22 cellular contexts compared by ENCODE assay signal in genomic region chr16:3408561-3409197, GRCh38. TPM values are rescaled to one million over a fixed set of nuclear protein-coding genes. Genes with fewer than 3 reads are reported as not detected.
A peak's percentile ranks its signal among the peaks of the same experiment; 100 is the strongest.
DNase-seq lines count a peak whose midpoint lies in the region; ATAC-seq, FAIRE-seq and TF ChIP-seq lines count a peak whose summit lies in the region.
"Had no signal": no experiment of that assay in that cellular context is flagged by ENCODE, and none has a peak within 500 bp of the region (broad histone marks: within the 10 kb centered on the region; RNA-seq: fewer than 3 reads in every experiment).

No MANE protein-coding gene starts in this region.

- H3K79me2 ChIP-seq in HepG2 (ENCODE audit: insufficient read depth, low read length): peaks cover under 1% of the 10 kb centered on the region

- H3K4me1 ChIP-seq in HepG2 (ENCODE audit: insufficient read depth, low read length) (peaks cover 7% of the 10 kb centered on the region), right lobe of liver (no peaks in the 10 kb centered on the region), muscle layer of colon (ENCODE audit: insufficient read depth, low read length) (peaks cover 7% of the 10 kb centered on the region)
- H3K4me1 ChIP-seq: SJCRH30 had no signal

- CTCF ChIA-PET in HepG2 (lab: Yijun Ruan, JAX; ENCODE audit: low intra/inter-chr PET ratio, low total read pairs): no interaction called here

- no peak for TF ChIP-seq RAD21 in HepG2 (CRISPR knock-in tag; IDR thresholded peaks at IDR 0.05)

- TF ChIP-seq POLR2A in HepG2 (IDR thresholded peaks at IDR 0.05; ENCODE audit: insufficient read depth in 1 of 2, low read depth in 2 of 2, low read length in 2 of 2): no peak
- no peak for TF ChIP-seq POLR2A in right lobe of liver (IDR thresholded peaks at IDR 0.05)

- H4K20me1 ChIP-seq in HepG2 (ENCODE audit: insufficient read depth, low read length): no peaks in the 10 kb centered on the region

- DNase-seq in HepG2 (ENCODE audit: low spot score) (no peak), right lobe of liver (no peak), coronary artery (ENCODE audit: low spot score) (no peak), G401 (ENCODE audit: low spot score) (no peak), cerebellar nuclear complex (lab: John Stamatoyannopoulos, UW) (no peak), foreskin fibroblast (no peak)
- DNase-seq in stimulated activated naive CD4-positive, alpha-beta T cell (lab: John Stamatoyannopoulos, UW): no peak
- DNase-seq: DMS153, HCEC 1CT, NCI-H1048, NCI-H1436 treated with DMSO at 0.1 percent for 48 hours, NCI-H2029 treated with DMSO at 0.1 percent for 48 hours, NCI-H2171 treated with DMSO at 0.1 percent for 48 hours, NCI-H82, PC-3, SJCRH30 had no signal

- POLR2A ChIA-PET in HepG2 (lab: Yijun Ruan, JAX): no interaction called here

- in situ Hi-C loops in HepG2 (cut with HindIII; ENCODE audit: extremely low pct_ligation_motif_present, low pct_unique_long_range_greater_than_20kb) (no loop called here), G401 (cut with HindIII; ENCODE audit: low sequenced_read_pairs) (no loop called here)

- no peak overlapping the region for H3K4me2 ChIP-seq in HepG2 (ENCODE audit: low read depth, low read length)
- H3K4me2 ChIP-seq: KMS-11 had no signal

- FAIRE-seq in HepG2 (lab: Jason Lieb, UNC): no peak

- 96% methylated on average over 12 of the region's 12 CpGs for WGBS in HepG2 (ENCODE audit: low lambda C conversion rate)
- 99% methylated on average over 10 of the region's 12 CpGs for whole genome bisulfite sequencing in right lobe of liver (ENCODE audit: insufficient coverage, low coverage, low lambda C conversion rate, missing lambda C conversion rate)

- no peak overlapping the region for H3K9ac ChIP-seq in HepG2 (ENCODE audit: insufficient read depth, low read depth, low read length)
- H3K9ac ChIP-seq in muscle layer of colon (ENCODE audit: low read length): no peak overlapping the region
- H3K9ac ChIP-seq: KMS-11 had no signal

- no peak overlapping the region for H2AFZ ChIP-seq in HepG2 (ENCODE audit: low read length)

- H3K27ac ChIP-seq in HepG2 (ENCODE audit: extremely low read length, insufficient read depth, low read length) (no peak overlapping the region), right lobe of liver (no peak overlapping the region), coronary artery (no peak overlapping the region), muscle layer of colon (ENCODE audit: low read depth, low read length) (no peak overlapping the region)
- H3K27ac ChIP-seq: C4-2B, KMS-11, SJCRH30 had no signal

- no TSS peak for BruUV-seq in HepG2 (replicated peaks; lab: Mats Ljungman, UMichigan)

- TF ChIP-seq CTCF in HepG2 (CRISPR knock-in tag; IDR thresholded peaks at IDR 0.05) (no peak), right lobe of liver (IDR thresholded peaks at IDR 0.05) (no peak), coronary artery (IDR thresholded peaks at IDR 0.05) (no peak), foreskin fibroblast (IDR thresholded peaks at IDR 0.05; ENCODE audit: low read depth, low read length) (no peak)

- H3K36me3 ChIP-seq in HepG2 (replicated peaks in 1 of 2; ENCODE audit: control insufficient read depth in 1 of 2, insufficient read depth in 2 of 2, low read length in 2 of 2): peaks cover 3 to 33% of the 10 kb centered on the region in 2 experiments; a peak in 4 of 5 replicates
- peaks cover 0 to 37% (median 6%) of the 10 kb centered on the region in 4 donors for H3K36me3 ChIP-seq in right lobe of liver
- peaks cover 61% of the 10 kb centered on the region for H3K36me3 ChIP-seq in muscle layer of colon (ENCODE audit: insufficient read depth, low read length)

- intact Hi-C loops in HepG2 (cut with micrococcal nuclease; ENCODE audit: unreplicated experiment): loop anchor here (10.0 kb wide), 1 partner anchor 86 kb away; the partner anchor contains the start of gene C16orf90
- intact Hi-C loops in right lobe of liver (cut with DNase I): no loop called here

- no peak for TF ChIP-seq EP300 in HepG2 (IDR thresholded peaks at IDR 0.05; ENCODE audit: low read depth in 2 of 2, low read length in 2 of 2)
- TF ChIP-seq EP300 in HepG2 (CRISPR knock-in tag; IDR thresholded peaks at IDR 0.05; ENCODE audit: borderline replicate concordance): no peak

- no peaks in the 10 kb centered on the region for H3K27me3 ChIP-seq in HepG2 (ENCODE audit: control insufficient read depth in 1 of 2, insufficient read depth in 2 of 2, low read length in 2 of 2)
- H3K27me3 ChIP-seq in right lobe of liver: no peaks in the 10 kb centered on the region
- H3K27me3 ChIP-seq in muscle layer of colon (ENCODE audit: control insufficient read depth in 1 of 2, insufficient read depth in 2 of 2, low read length in 2 of 2): no peaks in the 10 kb centered on the region
- H3K27me3 ChIP-seq: SJCRH30 had no signal

- no peaks in the 10 kb centered on the region for H3K9me3 ChIP-seq in HepG2 (ENCODE audit: low read length)
- peaks cover 6 to 41% (median 28%) of the 10 kb centered on the region in 4 donors for H3K9me3 ChIP-seq in right lobe of liver
- peaks cover 60% of the 10 kb centered on the region for H3K9me3 ChIP-seq in muscle layer of colon (ENCODE audit: low read length)

- H3K4me3 ChIP-seq in HepG2 (replicated peaks in 1 of 3; ENCODE audit: insufficient read depth in 1 of 3, low read depth in 2 of 3, low read length in 3 of 3) (no peak overlapping the region), right lobe of liver (no peak overlapping the region), coronary artery (peak overlapping the region; percentile 22), muscle layer of colon (ENCODE audit: low read depth in 1 of 2, low read length in 2 of 2) (peak overlapping the region; percentile 12 to 49), foreskin fibroblast (ENCODE audit: low read depth in 1 of 2, low read length in 2 of 2) (no peak overlapping the region)
- H3K4me3 ChIP-seq: SJCRH30 had no signal

- ATAC-seq in HepG2: no peak
- no peak for ATAC-seq in right lobe of liver
- ATAC-seq: PC-3 had no signal

RNA-seq across cellular contexts. Expression of gene ZNF174, which starts 7.7 kb away (rescaled TPM):
- total RNA-seq in HepG2 (2016; rRNA removed; fragmentation: Illumina TruSeq; extraction: Trizol): 10.0 and 10.6 TPM in 2 replicates
- 2.3 and 2.9 TPM in 2 replicates for total RNA-seq in HepG2 (2016; cell fraction: cytosol; rRNA removed; fragmentation: Illumina TruSeq; extraction: Trizol; ENCODE audit: low read depth)
- 8.6 and 9.8 TPM in 2 replicates for total RNA-seq in HepG2 (2016; cell fraction: insoluble cytoplasmic fraction; rRNA removed; fragmentation: Illumina TruSeq; extraction: Trizol)
- total RNA-seq in HepG2 (2016; cell fraction: membrane; rRNA removed; fragmentation: Illumina TruSeq; extraction: Trizol): 5.3 and 6.9 TPM in 2 replicates
- 7.5 and 7.9 TPM in 2 replicates for total RNA-seq in HepG2 (2016; cell fraction: nucleus; rRNA removed; fragmentation: Illumina TruSeq; extraction: Trizol)
- polyA plus RNA-seq in HepG2 (2011; rRNA removed): 7.6 and 8.3 TPM in 2 replicates
- polyA plus RNA-seq in HepG2 (2011; cell fraction: cytosol; rRNA removed): 6.7 and 7.2 TPM in 2 replicates
- 10.2 and 10.4 TPM in 2 replicates for polyA plus RNA-seq in HepG2 (2011; cell fraction: nucleus; rRNA removed)
- polyA plus RNA-seq in HepG2 (2012): 5.3 and 5.5 TPM in 2 replicates
- 1.2 and 1.5 TPM in 2 replicates for polyA plus RNA-seq in HepG2 (2016; cell fraction: cytosol; fragmentation: Illumina TruSeq; extraction: Trizol; ENCODE audit: low read depth)
- polyA plus RNA-seq in HepG2 (2016; cell fraction: insoluble cytoplasmic fraction; fragmentation: Illumina TruSeq; extraction: Trizol; ENCODE audit: low read depth): 13.0 and 14.1 TPM in 2 replicates
- 3.8 and 5.6 TPM in 2 replicates for polyA plus RNA-seq in HepG2 (2016; cell fraction: membrane; fragmentation: Illumina TruSeq; extraction: Trizol; ENCODE audit: low read depth)
- 11.0 and 12.3 TPM in 2 replicates for polyA plus RNA-seq in HepG2 (2016; cell fraction: nucleus; fragmentation: Illumina TruSeq; extraction: Trizol; ENCODE audit: insufficient read depth, low read depth)
- polyA minus RNA-seq in HepG2 (2011; rRNA and poly(A)+ RNA removed; ENCODE audit: low replicate concordance): 8.0 and 11.1 TPM in 2 replicates
- 4.4 and 4.9 TPM in 2 replicates for polyA minus RNA-seq in HepG2 (2011; cell fraction: cytosol; rRNA and poly(A)+ RNA removed)
- 12.1 and 13.3 TPM in 2 replicates for polyA minus RNA-seq in HepG2 (2011; cell fraction: nucleus; rRNA and poly(A)+ RNA removed)
- total RNA-seq in right lobe of liver: 1 to 10 TPM; 3.4 to 5.3 (median 4.1) TPM
- 20.0 and 26.6 TPM in 2 replicates for total RNA-seq in G401 (2014; rRNA removed; shearing (Covaris generic))

RNA-seq across cellular contexts. Expression of gene ZSCAN32, which starts 7.9 kb away (rescaled TPM):
- total RNA-seq in HepG2 (2016; rRNA removed; fragmentation: Illumina TruSeq; extraction: Trizol): 10.7 and 11.7 TPM in 2 replicates
- 2.3 and 3.2 TPM in 2 replicates for total RNA-seq in HepG2 (2016; cell fraction: cytosol; rRNA removed; fragmentation: Illumina TruSeq; extraction: Trizol; ENCODE audit: low read depth)
- total RNA-seq in HepG2 (2016; cell fraction: insoluble cytoplasmic fraction; rRNA removed; fragmentation: Illumina TruSeq; extraction: Trizol): 9.4 and 11.1 TPM in 2 replicates
- 5.1 and 5.2 TPM in 2 replicates for total RNA-seq in HepG2 (2016; cell fraction: membrane; rRNA removed; fragmentation: Illumina TruSeq; extraction: Trizol)
- total RNA-seq in HepG2 (2016; cell fraction: nucleus; rRNA removed; fragmentation: Illumina TruSeq; extraction: Trizol): 9.8 and 14.8 TPM in 2 replicates
- 12.7 and 12.8 TPM in 2 replicates for polyA plus RNA-seq in HepG2 (2011; rRNA removed)
- 7.3 and 9.2 TPM in 2 replicates for polyA plus RNA-seq in HepG2 (2011; cell fraction: cytosol; rRNA removed)
- 15.9 and 17.9 TPM in 2 replicates for polyA plus RNA-seq in HepG2 (2011; cell fraction: nucleus; rRNA removed)
- 6.2 and 6.7 TPM in 2 replicates for polyA plus RNA-seq in HepG2 (2012)
- polyA plus RNA-seq in HepG2 (2016; cell fraction: cytosol; fragmentation: Illumina TruSeq; extraction: Trizol; ENCODE audit: low read depth): 1.1 and 1.4 TPM in 2 replicates
- polyA plus RNA-seq in HepG2 (2016; cell fraction: insoluble cytoplasmic fraction; fragmentation: Illumina TruSeq; extraction: Trizol; ENCODE audit: low read depth): 10.6 and 10.7 TPM in 2 replicates
- polyA plus RNA-seq in HepG2 (2016; cell fraction: membrane; fragmentation: Illumina TruSeq; extraction: Trizol; ENCODE audit: low read depth): 3.4 and 3.7 TPM in 2 replicates
- polyA plus RNA-seq in HepG2 (2016; cell fraction: nucleus; fragmentation: Illumina TruSeq; extraction: Trizol; ENCODE audit: insufficient read depth, low read depth): 19.5 and 20.4 TPM in 2 replicates
- 6.7 and 9.9 TPM in 2 replicates for polyA minus RNA-seq in HepG2 (2011; rRNA and poly(A)+ RNA removed; ENCODE audit: low replicate concordance)
- polyA minus RNA-seq in HepG2 (2011; cell fraction: cytosol; rRNA and poly(A)+ RNA removed): 3.4 and 4.0 TPM in 2 replicates
- polyA minus RNA-seq in HepG2 (2011; cell fraction: nucleus; rRNA and poly(A)+ RNA removed): 7.9 and 12.7 TPM in 2 replicates
- total RNA-seq in right lobe of liver: 1 to 10 TPM; 5.0 to 7.5 (median 5.6) TPM
- total RNA-seq in G401 (2014; rRNA removed; shearing (Covaris generic)): 30.4 and 31.3 TPM in 2 replicates

RNA-seq across cellular contexts. Expression of gene ZNF597, which starts 34.6 kb away (rescaled TPM):
- total RNA-seq in HepG2 (2016; rRNA removed; fragmentation: Illumina TruSeq; extraction: Trizol) (2.4 and 3.8 TPM in 2 replicates), right lobe of liver (1 to 10 TPM in 3 of 6 experiments, under 1 TPM in 3; 0.86 to 1.7 (median 1.1) TPM)
- total RNA-seq in HepG2 (2016; cell fraction: cytosol; rRNA removed; fragmentation: Illumina TruSeq; extraction: Trizol; ENCODE audit: low read depth): 0.40 and 0.53 TPM in 2 replicates
- 2.5 and 3.4 TPM in 2 replicates for total RNA-seq in HepG2 (2016; cell fraction: insoluble cytoplasmic fraction; rRNA removed; fragmentation: Illumina TruSeq; extraction: Trizol)
- 1.6 and 1.7 TPM in 2 replicates for total RNA-seq in HepG2 (2016; cell fraction: membrane; rRNA removed; fragmentation: Illumina TruSeq; extraction: Trizol)
- total RNA-seq in HepG2 (2016; cell fraction: nucleus; rRNA removed; fragmentation: Illumina TruSeq; extraction: Trizol): 3.2 and 3.5 TPM in 2 replicates
- 1.2 and 1.3 TPM in 2 replicates for polyA plus RNA-seq in HepG2 (2011; rRNA removed)
- 0.58 and 0.96 TPM in 2 replicates for polyA plus RNA-seq in HepG2 (2011; cell fraction: cytosol; rRNA removed)
- 1.4 and 1.8 TPM in 2 replicates for polyA plus RNA-seq in HepG2 (2011; cell fraction: nucleus; rRNA removed)
- 1.4 TPM in 2 replicates for polyA plus RNA-seq in HepG2 (2012)
- polyA plus RNA-seq in HepG2 (2016; cell fraction: cytosol; fragmentation: Illumina TruSeq; extraction: Trizol; ENCODE audit: low read depth): 0.08 and 0.10 TPM in 2 replicates
- 2.1 and 2.4 TPM in 2 replicates for polyA plus RNA-seq in HepG2 (2016; cell fraction: insoluble cytoplasmic fraction; fragmentation: Illumina TruSeq; extraction: Trizol; ENCODE audit: low read depth)
- 0.49 and 0.58 TPM in 2 replicates for polyA plus RNA-seq in HepG2 (2016; cell fraction: membrane; fragmentation: Illumina TruSeq; extraction: Trizol; ENCODE audit: low read depth)
- 3.1 and 3.4 TPM in 2 replicates for polyA plus RNA-seq in HepG2 (2016; cell fraction: nucleus; fragmentation: Illumina TruSeq; extraction: Trizol; ENCODE audit: insufficient read depth, low read depth)
- 1.1 and 1.7 TPM in 2 replicates for polyA minus RNA-seq in HepG2 (2011; rRNA and poly(A)+ RNA removed; ENCODE audit: low replicate concordance)
- 1.2 and 1.8 TPM in 2 replicates for polyA minus RNA-seq in HepG2 (2011; cell fraction: cytosol; rRNA and poly(A)+ RNA removed)
- polyA minus RNA-seq in HepG2 (2011; cell fraction: nucleus; rRNA and poly(A)+ RNA removed): 3.9 and 5.2 TPM in 2 replicates
- total RNA-seq in G401 (2014; rRNA removed; shearing (Covaris generic)): 0.18 and 0.61 TPM in 2 replicates
- total RNA-seq: PC-3 had no signal

RNA-seq across cellular contexts. Expression of gene NAA60, which starts 34.8 kb away (rescaled TPM):
- total RNA-seq in HepG2 (2016; rRNA removed; fragmentation: Illumina TruSeq; extraction: Trizol) (14.7 and 16.9 TPM in 2 replicates), right lobe of liver (10 to 100 TPM; 25.0 to 46.6 (median 30.8) TPM)
- total RNA-seq in HepG2 (2016; cell fraction: cytosol; rRNA removed; fragmentation: Illumina TruSeq; extraction: Trizol; ENCODE audit: low read depth): 13.0 and 15.0 TPM in 2 replicates
- 13.7 and 14.1 TPM in 2 replicates for total RNA-seq in HepG2 (2016; cell fraction: insoluble cytoplasmic fraction; rRNA removed; fragmentation: Illumina TruSeq; extraction: Trizol)
- total RNA-seq in HepG2 (2016; cell fraction: membrane; rRNA removed; fragmentation: Illumina TruSeq; extraction: Trizol): 21.1 and 21.2 TPM in 2 replicates
- 17.3 and 20.1 TPM in 2 replicates for total RNA-seq in HepG2 (2016; cell fraction: nucleus; rRNA removed; fragmentation: Illumina TruSeq; extraction: Trizol)
- polyA plus RNA-seq in HepG2 (2011; rRNA removed): 29.9 and 32.0 TPM in 2 replicates
- 19.5 and 30.9 TPM in 2 replicates for polyA plus RNA-seq in HepG2 (2011; cell fraction: cytosol; rRNA removed)
- polyA plus RNA-seq in HepG2 (2011; cell fraction: nucleus; rRNA removed): 47.2 and 62.5 TPM in 2 replicates
- polyA plus RNA-seq in HepG2 (2012): 44.9 and 50.3 TPM in 2 replicates
- 21.5 and 26.6 TPM in 2 replicates for polyA plus RNA-seq in HepG2 (2016; cell fraction: cytosol; fragmentation: Illumina TruSeq; extraction: Trizol; ENCODE audit: low read depth)
- 42.7 and 56.8 TPM in 2 replicates for polyA plus RNA-seq in HepG2 (2016; cell fraction: insoluble cytoplasmic fraction; fragmentation: Illumina TruSeq; extraction: Trizol; ENCODE audit: low read depth)
- 47.4 and 51.4 TPM in 2 replicates for polyA plus RNA-seq in HepG2 (2016; cell fraction: membrane; fragmentation: Illumina TruSeq; extraction: Trizol; ENCODE audit: low read depth)
- polyA plus RNA-seq in HepG2 (2016; cell fraction: nucleus; fragmentation: Illumina TruSeq; extraction: Trizol; ENCODE audit: insufficient read depth, low read depth): 68.2 and 80.3 TPM in 2 replicates
- 16.6 and 30.8 TPM in 2 replicates for polyA minus RNA-seq in HepG2 (2011; rRNA and poly(A)+ RNA removed; ENCODE audit: low replicate concordance)
- polyA minus RNA-seq in HepG2 (2011; cell fraction: cytosol; rRNA and poly(A)+ RNA removed): 13.0 and 19.4 TPM in 2 replicates
- 26.0 and 27.7 TPM in 2 replicates for polyA minus RNA-seq in HepG2 (2011; cell fraction: nucleus; rRNA and poly(A)+ RNA removed)
- 5.2 and 35.3 TPM in 2 replicates for total RNA-seq in G401 (2014; rRNA removed; shearing (Covaris generic))

RNA-seq across cellular contexts. Expression of gene OR2C1, which starts 53.0 kb away (rescaled TPM):
- total RNA-seq in HepG2 (2016; rRNA removed; fragmentation: Illumina TruSeq; extraction: Trizol) (not detected in 2 replicates), right lobe of liver (under 1 TPM in 1 of 6 experiments, not detected in 5; 0.49 TPM)
- total RNA-seq in HepG2 (2016; cell fraction: cytosol; rRNA removed; fragmentation: Illumina TruSeq; extraction: Trizol; ENCODE audit: low read depth): not detected in 2 replicates
- total RNA-seq in HepG2 (2016; cell fraction: insoluble cytoplasmic fraction; rRNA removed; fragmentation: Illumina TruSeq; extraction: Trizol): not detected in 2 replicates
- not detected in 2 replicates for total RNA-seq in HepG2 (2016; cell fraction: membrane; rRNA removed; fragmentation: Illumina TruSeq; extraction: Trizol)
- total RNA-seq in HepG2 (2016; cell fraction: nucleus; rRNA removed; fragmentation: Illumina TruSeq; extraction: Trizol): not detected in 2 replicates
- polyA plus RNA-seq in HepG2 (2011; rRNA removed): not detected in 2 replicates
- not detected in 2 replicates for polyA plus RNA-seq in HepG2 (2011; cell fraction: cytosol; rRNA removed)
- not detected in 2 replicates for polyA plus RNA-seq in HepG2 (2011; cell fraction: nucleus; rRNA removed)
- not detected in 2 replicates for polyA plus RNA-seq in HepG2 (2012)
- polyA plus RNA-seq in HepG2 (2016; cell fraction: cytosol; fragmentation: Illumina TruSeq; extraction: Trizol; ENCODE audit: low read depth): not detected in 2 replicates
- not detected in 2 replicates for polyA plus RNA-seq in HepG2 (2016; cell fraction: insoluble cytoplasmic fraction; fragmentation: Illumina TruSeq; extraction: Trizol; ENCODE audit: low read depth)
- not detected in 2 replicates for polyA plus RNA-seq in HepG2 (2016; cell fraction: membrane; fragmentation: Illumina TruSeq; extraction: Trizol; ENCODE audit: low read depth)
- not detected in 2 replicates for polyA plus RNA-seq in HepG2 (2016; cell fraction: nucleus; fragmentation: Illumina TruSeq; extraction: Trizol; ENCODE audit: insufficient read depth, low read depth)
- 0.09 TPM in 1 of 2 replicates, not detected in the other for polyA minus RNA-seq in HepG2 (2011; rRNA and poly(A)+ RNA removed; ENCODE audit: low replicate concordance)
- not detected in 2 replicates for polyA minus RNA-seq in HepG2 (2011; cell fraction: cytosol; rRNA and poly(A)+ RNA removed)
- not detected in 2 replicates for polyA minus RNA-seq in HepG2 (2011; cell fraction: nucleus; rRNA and poly(A)+ RNA removed)
- not detected in 2 replicates for total RNA-seq in G401 (2014; rRNA removed; shearing (Covaris generic))
- total RNA-seq: A172, M059J, NCI-H460, PC-3, SJCRH30 had no signal

Comparison
In these comparisons a context has a peak if more than half of its experiments do, and no peak if none do; other contexts are left out.
1. H3K4me3 ChIP-seq: peak in coronary artery (single experiment) and muscle layer of colon (2 of 2); none in HepG2 (0 of 3), right lobe of liver (0 of 3) and foreskin fibroblast (0 of 2).